Comparison of ENCODE assay signal across 1 cellular context in genomic region chr6:90446164-90446563, GRCh38.
TF ChIP-seq lines count a peak whose summit lies in the region.

No MANE protein-coding gene starts in this region.

TF ChIP-seq in IMR-90, 13 proteins besides CTCF, POLR2A, EP300 and RAD21:
- TF ChIP-seq CEBPB (IDR thresholded peaks at IDR 0.05; ENCODE audit: low read depth, low read length) = no peak
- no peak for TF ChIP-seq FOS (IDR thresholded peaks at IDR 0.05; ENCODE audit: low read depth, low read length)
- no peak for TF ChIP-seq ELK1 (IDR thresholded peaks at IDR 0.05; ENCODE audit: borderline replicate concordance, low read depth, low read length)
- no peak for TF ChIP-seq BHLHE40 (IDR thresholded peaks at IDR 0.05; ENCODE audit: low read depth, low read length)
- TF ChIP-seq SMC3 (IDR thresholded peaks at IDR 0.05; ENCODE audit: low read depth, low read length) = no peak
- no peak for TF ChIP-seq RCOR1 (IDR thresholded peaks at IDR 0.05; ENCODE audit: insufficient replicate concordance, low read length)
- no peak for TF ChIP-seq CHD1 (IDR thresholded peaks at IDR 0.05; ENCODE audit: low read depth, low read length)
- TF ChIP-seq RFX5 (IDR thresholded peaks at IDR 0.05; ENCODE audit: low read depth, low read length) = no peak
- no peak for TF ChIP-seq USF2 (IDR thresholded peaks at IDR 0.05; ENCODE audit: low read depth, low read length)
- TF ChIP-seq MAFK (IDR thresholded peaks at IDR 0.05; ENCODE audit: low read depth, low read length) = no peak
- TF ChIP-seq NFE2L2 (IDR thresholded peaks at IDR 0.05; ENCODE audit: low read depth, low read length) = no peak
- no peak for TF ChIP-seq MXI1 (IDR thresholded peaks at IDR 0.05; ENCODE audit: borderline replicate concordance, low read depth, low read length)
- TF ChIP-seq MAZ (IDR thresholded peaks at IDR 0.05; ENCODE audit: borderline replicate concordance, low read depth, low read length) = no peak
